ENCODE assay signal across 16 cellular contexts in the genomic region with DNA sequence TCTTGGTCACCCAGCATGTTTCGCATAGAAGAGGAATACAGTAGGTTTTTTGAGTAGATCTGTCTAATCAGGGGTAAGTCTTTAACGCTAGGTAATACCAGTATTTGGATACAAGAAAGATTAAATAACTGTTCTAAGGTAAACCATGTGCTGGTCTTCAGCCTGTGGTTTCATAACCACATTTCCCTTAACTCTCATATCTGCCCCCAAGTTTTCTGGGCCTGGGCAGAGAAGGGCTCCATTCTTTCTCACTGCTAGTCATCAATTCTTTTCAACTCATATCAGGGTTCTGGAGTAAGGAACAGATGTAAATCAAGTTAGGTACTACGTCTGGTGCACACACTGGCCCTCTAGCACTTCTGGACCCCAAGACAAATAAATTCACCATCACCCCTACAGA. TPM values are rescaled to one million over a fixed set of nuclear protein-coding genes. Genes with fewer than 3 reads are reported as not detected.
A peak's percentile ranks its signal among the peaks of the same experiment; 100 is the strongest.
DNase-seq lines count a peak whose midpoint lies in the region; ATAC-seq, FAIRE-seq and TF ChIP-seq lines count a peak whose summit lies in the region.
"Had no signal": no experiment of that assay in that cellular context is flagged by ENCODE, and none has a peak within 500 bp of the region (broad histone marks: within the 10 kb centered on the region; RNA-seq: fewer than 3 reads in every experiment).

No MANE protein-coding gene starts in this region.

- peaks cover 29% of the 10 kb centered on the region for H3K4me1 Mint-ChIP-seq in CD4-positive, alpha-beta T cell (ENCODE audit: low read depth)
- peaks cover 19% of the 10 kb centered on the region for H3K4me1 Mint-ChIP-seq in CD8-positive, alpha-beta T cell (ENCODE audit: low read depth)
- peaks cover 29% of the 10 kb centered on the region for H3K4me1 Mint-ChIP-seq in activated T-helper 1 cell treated with anti-CD3 and anti-CD28 coated beads, Interleukin-12 subunit alpha, Interleukin-12 subunit beta, Interleukin-2, Interleukin-4 antibody, amounts not matched to agents 30 ng/mL and 10 ng/mL and 1 ng/mL, durations not matched to agents 14 hours and 24 hours and 36 hours (ENCODE audit: low read depth)
- peaks cover 22 to 61% of the 10 kb centered on the region in 2 donors for H3K4me1 Mint-ChIP-seq in immature natural killer cell

- no peak overlapping the region for H3K27ac ChIP-seq in CD4-positive, alpha-beta T cell (ENCODE audit: low read depth, low read length)
- no peak overlapping the region for H3K27ac ChIP-seq in CD8-positive, alpha-beta T cell (ENCODE audit: low read depth, low read length)
- no peak overlapping the region for H3K27ac ChIP-seq in pancreas
- H3K27ac ChIP-seq in effector memory CD4-positive, alpha-beta T cell (ENCODE audit: insufficient read depth, low read length, poor library complexity, severe bottlenecking) = no peak overlapping the region
- H3K27ac ChIP-seq: PC-9 had no signal

- H3K4me3 Mint-ChIP-seq in CD4-positive, alpha-beta T cell = no peak overlapping the region
- no peak overlapping the region for H3K4me3 Mint-ChIP-seq in CD8-positive, alpha-beta T cell
- H3K4me3 Mint-ChIP-seq in activated T-helper 1 cell treated with anti-CD3 and anti-CD28 coated beads, Interleukin-12 subunit alpha, Interleukin-12 subunit beta, Interleukin-2, Interleukin-4 antibody, amounts not matched to agents 30 ng/mL and 10 ng/mL and 1 ng/mL, durations not matched to agents 14 hours and 24 hours and 36 hours = no peak overlapping the region
- H3K4me3 Mint-ChIP-seq in immature natural killer cell = peak overlapping the region in 1 of 5 donors; percentile 7
- H3K4me3 Mint-ChIP-seq: HFFc6 had no signal

- H3K36me3 ChIP-seq in CD8-positive, alpha-beta T cell (ENCODE audit: insufficient read depth, low read length) = peaks cover 47% of the 10 kb centered on the region
- H3K36me3 ChIP-seq in BE2C (peaks cover 77% of the 10 kb centered on the region), pancreas (peaks cover 0 to 20% (median 0%) of the 10 kb centered on the region in 3 donors)
- peaks cover 63% of the 10 kb centered on the region for H3K36me3 ChIP-seq in effector memory CD4-positive, alpha-beta T cell (ENCODE audit: control insufficient read depth, insufficient read depth, low read length)

- H3K9me3 ChIP-seq in CD4-positive, alpha-beta T cell (ENCODE audit: control insufficient read depth, low read length) = no peaks in the 10 kb centered on the region
- H3K9me3 ChIP-seq in CD8-positive, alpha-beta T cell (ENCODE audit: low read length) = no peaks in the 10 kb centered on the region
- no peaks in the 10 kb centered on the region for H3K9me3 ChIP-seq in BE2C
- H3K9me3 ChIP-seq in pancreas = no peaks in the 10 kb centered on the region
- no peaks in the 10 kb centered on the region for H3K9me3 ChIP-seq in effector memory CD4-positive, alpha-beta T cell (ENCODE audit: control insufficient read depth, low read length)

- H3K4me3 ChIP-seq in CD8-positive, alpha-beta T cell (ENCODE audit: low read depth, low read length) = no peak overlapping the region
- H3K4me3 ChIP-seq in BE2C (ENCODE audit: low read depth, low read length) (no peak overlapping the region), pancreas (no peak overlapping the region)
- no peak overlapping the region for H3K4me3 ChIP-seq in effector memory CD4-positive, alpha-beta T cell (ENCODE audit: insufficient read depth, low read depth, low read length, poor library complexity, severe bottlenecking)
- H3K4me3 ChIP-seq: K562, PC-9 had no signal

- POLR2A ChIA-PET in CD4-positive, alpha-beta T cell (lab: Charles Lee) = interaction anchor here (0.9 kb wide), 1 partner anchor 12 kb away, joined by 4 read pairs; no protein-coding TSS in a partner anchor
- POLR2A ChIA-PET in CD8-positive, alpha-beta T cell (lab: Charles Lee) = no interaction called here

- H3K27ac Mint-ChIP-seq in CD4-positive, alpha-beta T cell = peak overlapping the region; percentile 43
- H3K27ac Mint-ChIP-seq in CD8-positive, alpha-beta T cell = peak overlapping the region; percentile 18
- H3K27ac Mint-ChIP-seq in activated T-helper 1 cell treated with anti-CD3 and anti-CD28 coated beads, Interleukin-12 subunit alpha, Interleukin-12 subunit beta, Interleukin-2, Interleukin-4 antibody, amounts not matched to agents 30 ng/mL and 10 ng/mL and 1 ng/mL, durations not matched to agents 14 hours and 24 hours and 36 hours = peak overlapping the region; percentile 6
- H3K27ac Mint-ChIP-seq in immature natural killer cell = peak overlapping the region; percentile 1 to 68 (median 20)
- H3K27ac Mint-ChIP-seq: HFFc6 had no signal

- DNase-seq in CD4-positive, alpha-beta T cell = no peak
- no peak for DNase-seq in CD8-positive, alpha-beta T cell
- no peak for DNase-seq in activated T-helper 1 cell treated with anti-CD3 and anti-CD28 coated beads, Interleukin-12 subunit alpha, Interleukin-12 subunit beta, Interleukin-2, Interleukin-4 antibody, amounts not matched to agents 30 ng/mL and 10 ng/mL and 1 ng/mL, durations not matched to agents 14 hours and 24 hours and 36 hours (ENCODE audit: low spot score)
- DNase-seq in immature natural killer cell = no peak
- DNase-seq in BE2C = no peak
- DNase-seq in pancreas = no peak
- DNase-seq in effector memory CD4-positive, alpha-beta T cell = no peak
- DNase-seq: HFFc6, MV-4-11, NCI-H1436, NCI-H2029, NCI-H2171, NCI-H446, PC-9 had no signal

- no peaks in the 10 kb centered on the region for H3K27me3 Mint-ChIP-seq in CD4-positive, alpha-beta T cell
- H3K27me3 Mint-ChIP-seq in CD8-positive, alpha-beta T cell (ENCODE audit: low read depth) = no peaks in the 10 kb centered on the region
- H3K27me3 Mint-ChIP-seq in activated T-helper 1 cell treated with anti-CD3 and anti-CD28 coated beads, Interleukin-12 subunit alpha, Interleukin-12 subunit beta, Interleukin-2, Interleukin-4 antibody, amounts not matched to agents 30 ng/mL and 10 ng/mL and 1 ng/mL, durations not matched to agents 14 hours and 24 hours and 36 hours (ENCODE audit: insufficient read depth) = no peaks in the 10 kb centered on the region
- no peaks in the 10 kb centered on the region for H3K27me3 Mint-ChIP-seq in immature natural killer cell (ENCODE audit: low read depth in 3 of 3)

- intact Hi-C loops in CD4-positive, alpha-beta T cell (cut with DNase I, micrococcal nuclease) = no loop called here
- intact Hi-C loops in CD8-positive, alpha-beta T cell (cut with DNase I, micrococcal nuclease) = no loop called here
- intact Hi-C loops in activated T-helper 1 cell treated with anti-CD3 and anti-CD28 coated beads, Interleukin-12 subunit alpha, Interleukin-12 subunit beta, Interleukin-2, Interleukin-4 antibody, amounts not matched to agents 30 ng/mL and 10 ng/mL and 1 ng/mL, durations not matched to agents 14 hours and 24 hours and 36 hours (cut with micrococcal nuclease) = loop anchor here (5.0 kb wide), 1 partner anchor 47 kb away; the partner anchor contains the start of gene DHX15
- intact Hi-C loops in pancreas (cut with DNase I) = no loop called here

- H3K27me3 ChIP-seq in CD4-positive, alpha-beta T cell (ENCODE audit: control insufficient read depth, insufficient read depth, low read length) = no peaks in the 10 kb centered on the region
- H3K27me3 ChIP-seq in CD8-positive, alpha-beta T cell (ENCODE audit: insufficient read depth, low read length) = no peaks in the 10 kb centered on the region
- H3K27me3 ChIP-seq in BE2C = no peaks in the 10 kb centered on the region
- no peaks in the 10 kb centered on the region for H3K27me3 ChIP-seq in pancreas
- no peaks in the 10 kb centered on the region for H3K27me3 ChIP-seq in effector memory CD4-positive, alpha-beta T cell (replicated peaks; ENCODE audit: control insufficient read depth, insufficient read depth, low read length, poor library complexity, severe bottlenecking)

- TF ChIP-seq CTCF in CD4-positive, alpha-beta T cell (IDR thresholded peaks at IDR 0.05) = no peak
- no peak for TF ChIP-seq CTCF in CD8-positive, alpha-beta T cell (IDR thresholded peaks at IDR 0.05)
- TF ChIP-seq CTCF in BE2C (IDR thresholded peaks at IDR 0.05; ENCODE audit: low read depth, low read length) = no peak
- no peak for TF ChIP-seq CTCF in pancreas (IDR thresholded peaks at IDR 0.05)

- no peaks in the 10 kb centered on the region for H3K9me3 Mint-ChIP-seq in CD4-positive, alpha-beta T cell
- no peaks in the 10 kb centered on the region for H3K9me3 Mint-ChIP-seq in CD8-positive, alpha-beta T cell
- H3K9me3 Mint-ChIP-seq in activated T-helper 1 cell treated with anti-CD3 and anti-CD28 coated beads, Interleukin-12 subunit alpha, Interleukin-12 subunit beta, Interleukin-2, Interleukin-4 antibody, amounts not matched to agents 30 ng/mL and 10 ng/mL and 1 ng/mL, durations not matched to agents 14 hours and 24 hours and 36 hours = no peaks in the 10 kb centered on the region
- no peaks in the 10 kb centered on the region for H3K9me3 Mint-ChIP-seq in immature natural killer cell
- H3K9me3 Mint-ChIP-seq: HFFc6 had no signal

- no peak for ATAC-seq in CD4-positive, alpha-beta T cell (ENCODE audit: poor library complexity)
- no peak for ATAC-seq in CD8-positive, alpha-beta T cell
- no peak for ATAC-seq in pancreas
- ATAC-seq: K562 had no signal

- 93 to 98% methylated on average over 3 of the region's 3 CpGs for WGBS in pancreas, 2 donors

- peaks cover 89% of the 10 kb centered on the region for H3K36me3 Mint-ChIP-seq in CD4-positive, alpha-beta T cell (ENCODE audit: low read depth)
- peaks cover 75% of the 10 kb centered on the region for H3K36me3 Mint-ChIP-seq in CD8-positive, alpha-beta T cell
- peaks cover 43% of the 10 kb centered on the region for H3K36me3 Mint-ChIP-seq in activated T-helper 1 cell treated with anti-CD3 and anti-CD28 coated beads, Interleukin-12 subunit alpha, Interleukin-12 subunit beta, Interleukin-2, Interleukin-4 antibody, amounts not matched to agents 30 ng/mL and 10 ng/mL and 1 ng/mL, durations not matched to agents 14 hours and 24 hours and 36 hours (ENCODE audit: low read depth)
- H3K36me3 Mint-ChIP-seq in immature natural killer cell = peaks cover 10 to 27% (median 12%) of the 10 kb centered on the region in 3 donors

- CTCF ChIA-PET in CD4-positive, alpha-beta T cell (lab: Charles Lee) = no interaction called here
- CTCF ChIA-PET in CD8-positive, alpha-beta T cell (lab: Charles Lee) = no interaction called here

- no peak for FAIRE-seq in pancreas (lab: Jason Lieb, UNC)
- FAIRE-seq: H1, K562 had no signal

- no peaks in the 10 kb centered on the region for H3K4me1 ChIP-seq in CD8-positive, alpha-beta T cell (ENCODE audit: insufficient read depth, low read length)
- H3K4me1 ChIP-seq in BE2C = no peaks in the 10 kb centered on the region
- H3K4me1 ChIP-seq in pancreas = no peaks in the 10 kb centered on the region
- no peaks in the 10 kb centered on the region for H3K4me1 ChIP-seq in effector memory CD4-positive, alpha-beta T cell (ENCODE audit: control insufficient read depth, insufficient read depth, low read length, poor library complexity, severe bottlenecking)

RNA-seq across cellular contexts. Expression of gene DHX15, which starts 49.0 kb away (rescaled TPM):
- total RNA-seq in CD4-positive, alpha-beta T cell = 100 to 1,000 TPM; 208 to 209 TPM
- 100 to 1,000 TPM; 211 to 221 TPM for total RNA-seq in CD8-positive, alpha-beta T cell
- 246 and 260 TPM in 2 replicates for total RNA-seq in activated T-helper 1 cell treated with anti-CD3 and anti-CD28 coated beads, Interleukin-12 subunit alpha, Interleukin-12 subunit beta, Interleukin-2, Interleukin-4 antibody, amounts not matched to agents 30 ng/mL and 10 ng/mL and 1 ng/mL, durations not matched to agents 14 hours and 24 hours and 36 hours
- polyA plus RNA-seq in immature natural killer cell = 10 to 100 TPM; 41.7 to 71.4 (median 65.4) TPM
- polyA plus RNA-seq in BE2C (2012; ENCODE audit: insufficient read depth, insufficient read length, low read depth) = 119 TPM
- total RNA-seq in pancreas = 10 to 100 TPM; 32.8 to 61.8 (median 46.0) TPM
- polyA plus RNA-seq in pancreas = 10 to 100 TPM; 39.0 to 74.6 TPM
